20 cellular contexts compared by ENCODE assay signal in genomic region chr7:155973451-155973997, GRCh38.
A peak's percentile ranks its signal among the peaks of the same experiment; 100 is the strongest.
DNase-seq lines count a peak whose midpoint lies in the region; ATAC-seq and TF ChIP-seq lines count a peak whose summit lies in the region.
"Had no signal": no experiment of that assay in that cellular context is flagged by ENCODE, and none has a peak within 500 bp of the region (broad histone marks: within the 10 kb centered on the region; RNA-seq: fewer than 3 reads in every experiment).

No MANE protein-coding gene starts in this region.

- no peaks in the 10 kb centered on the region for H3K79me1 ChIP-seq in neuronal stem cell (ENCODE audit: low read depth, low read length)

- no peak for TF ChIP-seq POLR2A in Peyer's patch (IDR thresholded peaks at IDR 0.05)

- H3K4ac ChIP-seq in neuronal stem cell (ENCODE audit: low read length) = peak overlapping the region; percentile 60

- H3K23ac ChIP-seq in neuronal stem cell (ENCODE audit: low read depth, low read length, poor library complexity) = peak overlapping the region; percentile 60

- no peaks in the 10 kb centered on the region for H3K36me3 Mint-ChIP-seq in type B pancreatic cell
- H3K36me3 Mint-ChIP-seq: CD4-positive, alpha-beta memory T cell had no signal

- H2AK5ac ChIP-seq in neuronal stem cell (ENCODE audit: low read depth, low read length) = peak overlapping the region; percentile 51

- H2BK5ac ChIP-seq in neuronal stem cell (ENCODE audit: low read length) = no peak overlapping the region

- no peak overlapping the region for H3K4me2 ChIP-seq in neuronal stem cell (ENCODE audit: insufficient read depth, low read length, poor library complexity, severe bottlenecking)

- no peaks in the 10 kb centered on the region for H3K9me3 ChIP-seq in Peyer's patch
- no peaks in the 10 kb centered on the region for H3K9me3 ChIP-seq in neuronal stem cell (replicated peaks in 1 of 2; ENCODE audit: control insufficient read depth in 2 of 2, insufficient read depth in 1 of 2, low read depth in 1 of 2, low read length in 2 of 2)
- H3K9me3 ChIP-seq in WERI-Rb-1 (ENCODE audit: severe bottlenecking) = no peaks in the 10 kb centered on the region
- H3K9me3 ChIP-seq: SJCRH30 had no signal

- WGBS in neuronal stem cell (ENCODE audit: extremely low coverage in 2 of 2, insufficient read length in 2 of 2, insufficient replicate concordance in 1 of 2), 2 donors = no CpG with 5 or more reads among the region's 15 CpGs

- H3K4me1 ChIP-seq in Peyer's patch (no peaks in the 10 kb centered on the region), neuronal stem cell (ENCODE audit: control insufficient read depth in 2 of 2, insufficient read depth in 1 of 2, low read depth in 1 of 2, low read length in 2 of 2) (peaks cover 0 to 6% of the 10 kb centered on the region in 2 donors)
- H3K4me1 ChIP-seq: SJCRH30 had no signal

- no peak overlapping the region for H4K8ac ChIP-seq in neuronal stem cell (ENCODE audit: low read depth, low read length)

- no peaks in the 10 kb centered on the region for H3K27me3 ChIP-seq in Peyer's patch
- H3K27me3 ChIP-seq in neuronal stem cell (ENCODE audit: control insufficient read depth in 3 of 3, insufficient read depth in 3 of 3, low read depth in 1 of 3, low read length in 3 of 3) = peaks cover 0 to 5% (median 0%) of the 10 kb centered on the region in 3 experiments
- H3K27me3 ChIP-seq in WERI-Rb-1 (ENCODE audit: insufficient read depth, low read depth, severe bottlenecking) = peaks cover 93% of the 10 kb centered on the region

- H3K4me3 ChIP-seq in Peyer's patch (no peak overlapping the region), coronary artery (no peak overlapping the region), neuronal stem cell (ENCODE audit: low read length in 2 of 2) (no peak overlapping the region), WERI-Rb-1 (ENCODE audit: low read depth, low read length) (no peak overlapping the region), foreskin fibroblast (ENCODE audit: low read depth in 1 of 2, low read length in 2 of 2) (no peak overlapping the region)
- H3K4me3 ChIP-seq: SJCRH30 had no signal

- H3K4me1 Mint-ChIP-seq in type B pancreatic cell (ENCODE audit: unreplicated experiment) = no peaks in the 10 kb centered on the region

- H3K9me3 Mint-ChIP-seq in type B pancreatic cell = no peaks in the 10 kb centered on the region
- H3K9me3 Mint-ChIP-seq: CD4-positive, alpha-beta memory T cell had no signal

- H3K14ac ChIP-seq in neuronal stem cell (ENCODE audit: low read length) = peak overlapping the region; percentile 47

- peak overlapping the region; percentile 92 for H2BK12ac ChIP-seq in neuronal stem cell (ENCODE audit: low read length)

- no peak for TF ChIP-seq CTCF in Peyer's patch (IDR thresholded peaks at IDR 0.05)
- TF ChIP-seq CTCF in coronary artery (IDR thresholded peaks at IDR 0.05) = no peak
- no peak for TF ChIP-seq CTCF in type B pancreatic cell (conservative IDR thresholded peaks at IDR 0.05)
- no peak for TF ChIP-seq CTCF in WERI-Rb-1 (IDR thresholded peaks at IDR 0.05; ENCODE audit: low read depth, low read length)
- no peak for TF ChIP-seq CTCF in foreskin fibroblast (IDR thresholded peaks at IDR 0.05; ENCODE audit: low read depth, low read length)

- no peak overlapping the region for H3K27ac ChIP-seq in Peyer's patch
- H3K27ac ChIP-seq in coronary artery = no peak overlapping the region
- H3K27ac ChIP-seq in neuronal stem cell (replicated peaks; ENCODE audit: low read length) = no peak overlapping the region
- no peak overlapping the region for H3K27ac ChIP-seq in WERI-Rb-1
- H3K27ac ChIP-seq: SJCRH30 had no signal

- ATAC-seq in stimulated activated naive CD8-positive, alpha-beta T cell treated with anti-CD3 and anti-CD28 coated beads, Interleukin-15, Interleukin-2, amounts not matched to agents 100 U/mL and 50 U/mL, for 24 hours = no peak
- ATAC-seq: HCT116 had no signal

- H3K36me3 ChIP-seq in Peyer's patch (no peaks in the 10 kb centered on the region), neuronal stem cell (replicated peaks in 1 of 2; ENCODE audit: control insufficient read depth in 2 of 2, insufficient read depth in 2 of 2, low read length in 2 of 2) (no peaks in the 10 kb centered on the region), WERI-Rb-1 (no peaks in the 10 kb centered on the region)
- H3K36me3 ChIP-seq: SJCRH30 had no signal

- H2BK120ac ChIP-seq in neuronal stem cell (ENCODE audit: low read depth, low read length) = no peak overlapping the region

- H3K27me3 Mint-ChIP-seq in type B pancreatic cell = peaks cover 27% of the 10 kb centered on the region

- H2BK15ac ChIP-seq in neuronal stem cell (ENCODE audit: low read length) = peak overlapping the region; percentile 30

- peak overlapping the region; percentile 34 for H4K91ac ChIP-seq in neuronal stem cell (ENCODE audit: low read depth, low read length, poor library complexity)

- DNase-seq in Peyer's patch = peak in 2 of 3 donors; percentile 30 to 46
- peak; percentile 41 for DNase-seq in coronary artery (ENCODE audit: low spot score)
- no peak for DNase-seq in neuronal stem cell (ENCODE audit: low spot score)
- peak; percentile 67 for DNase-seq in type B pancreatic cell (ENCODE audit: extremely low spot score, unreplicated experiment)
- no peak for DNase-seq in WERI-Rb-1
- DNase-seq in stimulated activated naive CD8-positive, alpha-beta T cell treated with anti-CD3 and anti-CD28 coated beads, Interleukin-15, Interleukin-2, amounts not matched to agents 100 U/mL and 50 U/mL, for 24 hours = no peak
- DNase-seq in foreskin fibroblast = no peak
- no peak for DNase-seq in SIG-M5 treated with dmso at 0.1 percent for 504 hours (lab: John Stamatoyannopoulos, UW; ENCODE audit: unreplicated experiment)
- DNase-seq: Calu3; CD4-positive, alpha-beta memory T cell; DMS53; KBM-7; MV-4-11; NCI-H1417 treated with DMSO at 0.1 percent for 48 hours; NCI-H2029; NCI-H2171 treated with DMSO at 0.1 percent for 48 hours; NCI-H446 treated with DMSO at 0.1 percent for 48 hours; NK-92 treated with Interleukin-12 subunit alpha and Interleukin-12 subunit beta, amount 100 ng/mL, for 24 hours; SJCRH30 had no signal

- H3K18ac ChIP-seq in neuronal stem cell (ENCODE audit: low read length) = peak overlapping the region; percentile 73

- H3K4me3 Mint-ChIP-seq in type B pancreatic cell = no peak overlapping the region
- H3K4me3 Mint-ChIP-seq: CD4-positive, alpha-beta memory T cell had no signal

- H2AFZ ChIP-seq in neuronal stem cell (ENCODE audit: low read length) = no peak overlapping the region

- no peak overlapping the region for H3K9ac ChIP-seq in neuronal stem cell (ENCODE audit: low read depth, low read length, poor library complexity)

- no peak overlapping the region for H3K27ac Mint-ChIP-seq in type B pancreatic cell

Comparison
In these comparisons a context has a peak if more than half of its experiments do, and no peak if none do; other contexts are left out.
1. DNase-seq: peak in Peyer's patch (2 of 3), coronary artery (single experiment) and type B pancreatic cell (single experiment); none in neuronal stem cell (single experiment), WERI-Rb-1 (single experiment), stimulated activated naive CD8-positive, alpha-beta T cell treated with anti-CD3 and anti-CD28 coated beads, Interleukin-15, Interleukin-2, amounts not matched to agents 100 U/mL and 50 U/mL, for 24 hours (single experiment), foreskin fibroblast (0 of 2) and SIG-M5 treated with dmso at 0.1 percent for 504 hours (single experiment).